Comparison of ENCODE assay signal across 8 cellular contexts in the genomic region with DNA sequence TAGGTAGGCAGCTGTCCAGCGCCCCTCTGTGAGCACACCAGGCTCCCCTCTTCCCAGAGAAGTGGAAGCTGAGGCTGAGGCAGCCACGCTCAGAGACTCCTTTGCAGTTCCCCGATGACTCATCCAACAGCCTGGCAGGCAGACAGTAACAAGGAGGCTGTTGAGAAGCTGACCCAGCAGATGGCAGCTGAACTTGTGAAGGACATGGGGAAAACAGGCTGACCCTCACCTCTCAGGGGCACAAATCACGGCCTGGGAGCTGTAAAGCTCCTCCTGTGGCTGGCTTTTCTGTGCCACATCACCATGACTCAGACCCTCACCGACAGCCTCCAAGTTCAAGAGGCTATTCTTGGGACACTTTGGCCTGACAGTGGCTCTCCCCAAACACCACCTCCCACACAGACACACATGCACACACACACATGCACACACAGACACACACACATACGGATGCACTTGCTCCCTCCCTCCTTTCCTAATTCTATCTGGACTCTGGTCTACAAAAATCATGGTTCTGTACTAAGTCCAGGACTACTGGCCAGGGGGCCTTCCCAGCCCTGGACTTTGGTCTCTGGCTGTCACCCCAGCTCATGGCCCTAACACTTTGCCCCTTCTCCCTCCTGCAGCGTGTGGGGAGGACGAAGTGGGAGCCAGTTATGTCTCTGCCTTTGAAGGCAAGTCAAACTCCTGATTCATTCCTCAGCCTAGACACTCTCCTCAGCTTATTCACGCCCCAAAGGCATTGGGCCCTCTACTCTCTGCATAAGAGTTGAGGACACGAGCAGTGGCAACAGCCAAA. TPM values are rescaled to one million over a fixed set of nuclear protein-coding genes. Genes with fewer than 3 reads are reported as not detected.
A peak's percentile ranks its signal among the peaks of the same experiment; 100 is the strongest.
DNase-seq lines count a peak whose midpoint lies in the region; ATAC-seq and TF ChIP-seq lines count a peak whose summit lies in the region.

No MANE protein-coding gene starts in this region.

- in situ Hi-C loops in IMR-90 (cut with MboI; ENCODE audit: low sequenced_read_pairs), result no loop called here

- no peaks in the 10 kb centered on the region for H3K27me3 ChIP-seq in CD4-positive, alpha-beta memory T cell (ENCODE audit: insufficient read depth, low read length)
- H3K27me3 ChIP-seq in IMR-90 (ENCODE audit: control insufficient read depth, insufficient read depth, low read length), result no peaks in the 10 kb centered on the region
- H3K27me3 ChIP-seq in gastroesophageal sphincter, result no peaks in the 10 kb centered on the region
- H3K27me3 ChIP-seq in neuronal stem cell (ENCODE audit: control insufficient read depth in 3 of 3, insufficient read depth in 3 of 3, low read depth in 1 of 3, low read length in 3 of 3), result no peaks in the 10 kb centered on the region

- no TSS peak for BruUV-seq in IMR-90 (replicated peaks; lab: Mats Ljungman, UMichigan)

- H3K9me3 Mint-ChIP-seq in CD4-positive, alpha-beta memory T cell, result no peaks in the 10 kb centered on the region
- no peaks in the 10 kb centered on the region for H3K9me3 Mint-ChIP-seq in activated CD8-positive, alpha-beta T cell treated with anti-CD3 and anti-CD28 coated beads, Interleukin-2, amount 10 ng/mL, durations not matched to agents 7 days and 5 days (ENCODE audit: insufficient read depth)

- H3K27ac ChIP-seq in CD4-positive, alpha-beta memory T cell (ENCODE audit: low read depth, low read length), result no peak overlapping the region
- H3K27ac ChIP-seq in IMR-90 (ENCODE audit: insufficient read depth, low read length) (peak overlapping the region; percentile 35), gastroesophageal sphincter (peak overlapping the region; percentile 72 to 96 (median 85)), neuronal stem cell (replicated peaks; ENCODE audit: low read length) (no peak overlapping the region)

- peaks cover 32 to 62% of the 10 kb centered on the region in 2 donors for H3K36me3 Mint-ChIP-seq in CD4-positive, alpha-beta memory T cell
- peaks cover 54% of the 10 kb centered on the region for H3K36me3 Mint-ChIP-seq in activated CD8-positive, alpha-beta T cell treated with anti-CD3 and anti-CD28 coated beads, Interleukin-2, amount 10 ng/mL, durations not matched to agents 7 days and 5 days (ENCODE audit: low read depth)

- H3K27me3 Mint-ChIP-seq in CD4-positive, alpha-beta memory T cell, result no peaks in the 10 kb centered on the region
- H3K27me3 Mint-ChIP-seq in activated CD8-positive, alpha-beta T cell treated with anti-CD3 and anti-CD28 coated beads, Interleukin-2, amount 10 ng/mL, durations not matched to agents 7 days and 5 days (ENCODE audit: low read depth), result no peaks in the 10 kb centered on the region

- H2AK5ac ChIP-seq in IMR-90 (ENCODE audit: low read depth, low read length) (peak overlapping the region; percentile 83), neuronal stem cell (ENCODE audit: low read depth, low read length) (no peak overlapping the region)

- ATAC-seq in IMR-90 (ENCODE audit: low read depth) (peak; percentile 83), gastroesophageal sphincter (peak; percentile 79), HG03354 (IDR thresholded peaks at IDR 0.05; ENCODE audit: poor library complexity, severe bottlenecking, unreplicated experiment) (no peak), HG03432 (IDR thresholded peaks at IDR 0.05; ENCODE audit: unreplicated experiment) (no peak), GM21367 (IDR thresholded peaks at IDR 0.05; ENCODE audit: unreplicated experiment) (no peak)
- no peak for ATAC-seq in activated CD8-positive, alpha-beta T cell treated with anti-CD3 and anti-CD28 coated beads, Interleukin-2, amount 10 ng/mL, durations not matched to agents 7 days and 5 days

- H2BK20ac ChIP-seq in IMR-90 (ENCODE audit: low read depth, low read length), result peak overlapping the region; percentile 21

- DNase-seq in CD4-positive, alpha-beta memory T cell, result no peak
- DNase-seq in IMR-90, result peak; percentile 91
- DNase-seq in activated CD8-positive, alpha-beta T cell treated with anti-CD3 and anti-CD28 coated beads, Interleukin-2, amount 10 ng/mL, durations not matched to agents 7 days and 5 days, result no peak
- DNase-seq in neuronal stem cell (ENCODE audit: low spot score), result no peak

- peaks cover 64% of the 10 kb centered on the region for H3K4me1 ChIP-seq in CD4-positive, alpha-beta memory T cell (ENCODE audit: insufficient read depth, low read length)
- H3K4me1 ChIP-seq in IMR-90 (ENCODE audit: control insufficient read depth, insufficient read depth, low read length), result peaks cover 38% of the 10 kb centered on the region
- peaks cover 39 to 100% (median 91%) of the 10 kb centered on the region in 3 donors for H3K4me1 ChIP-seq in gastroesophageal sphincter
- peaks cover 3 to 6% of the 10 kb centered on the region in 2 donors for H3K4me1 ChIP-seq in neuronal stem cell (ENCODE audit: control insufficient read depth in 2 of 2, insufficient read depth in 1 of 2, low read depth in 1 of 2, low read length in 2 of 2)

- H2AFZ ChIP-seq in IMR-90 (replicated peaks; ENCODE audit: low read length, poor library complexity) (peak overlapping the region; percentile 48), neuronal stem cell (ENCODE audit: low read length) (no peak overlapping the region)

- H3K4ac ChIP-seq in IMR-90 (ENCODE audit: low read depth, low read length) (peak overlapping the region; percentile 71), neuronal stem cell (ENCODE audit: low read length) (no peak overlapping the region)

- 50% methylated on average over 2 of the region's 10 CpGs; no CpG with 5 or more reads in 1 of the 2 experiments for WGBS in IMR-90 (ENCODE audit: extremely low coverage in 2 of 2, insufficient read length in 1 of 2), 2 experiments
- 8 to 27% methylated on average over 1 to 5 of the region's 10 CpGs for WGBS in gastroesophageal sphincter (ENCODE audit: low coverage in 1 of 2), 2 donors
- WGBS in neuronal stem cell (ENCODE audit: extremely low coverage in 2 of 2, insufficient read length in 2 of 2, insufficient replicate concordance in 1 of 2), 2 donors, result no CpG with 5 or more reads among the region's 10 CpGs

- H4K91ac ChIP-seq in IMR-90 (ENCODE audit: insufficient read depth, low read depth, low read length) (peak overlapping the region; percentile 45), neuronal stem cell (ENCODE audit: low read depth, low read length, poor library complexity) (no peak overlapping the region)

- no peak overlapping the region for H3K4me3 ChIP-seq in CD4-positive, alpha-beta memory T cell (ENCODE audit: low read length in 2 of 2)
- H3K4me3 ChIP-seq in IMR-90 (ENCODE audit: insufficient read depth, low read depth, low read length), result no peak overlapping the region
- H3K4me3 ChIP-seq in gastroesophageal sphincter, result no peak overlapping the region
- H3K4me3 ChIP-seq in neuronal stem cell (ENCODE audit: low read length in 2 of 2), result no peak overlapping the region

- dilution Hi-C loops in IMR-90 (cut with HindIII; ENCODE audit: low sequenced_read_pairs, unreplicated experiment), result no loop called here

- peaks cover 42 to 77% (median 51%) of the 10 kb centered on the region in 4 donors for H3K4me1 Mint-ChIP-seq in CD4-positive, alpha-beta memory T cell
- peaks cover 88% of the 10 kb centered on the region for H3K4me1 Mint-ChIP-seq in activated CD8-positive, alpha-beta T cell treated with anti-CD3 and anti-CD28 coated beads, Interleukin-2, amount 10 ng/mL, durations not matched to agents 7 days and 5 days (ENCODE audit: low read depth)

- H3K14ac ChIP-seq in IMR-90 (replicated peaks; ENCODE audit: low read depth, low read length) (peak overlapping the region; percentile 28), neuronal stem cell (ENCODE audit: low read length) (no peak overlapping the region)

- H3K79me1 ChIP-seq in IMR-90 (ENCODE audit: low read depth in 1 of 2, low read length in 2 of 2) (peaks cover 45 to 84% of the 10 kb centered on the region in 2 experiments), neuronal stem cell (ENCODE audit: low read depth, low read length) (peaks cover 1% of the 10 kb centered on the region)

- H3K36me3 ChIP-seq in CD4-positive, alpha-beta memory T cell (ENCODE audit: insufficient read depth, low read length), result peaks cover 26% of the 10 kb centered on the region
- peaks cover 23% of the 10 kb centered on the region for H3K36me3 ChIP-seq in IMR-90 (ENCODE audit: control insufficient read depth, insufficient read depth, low read length)
- H3K36me3 ChIP-seq in gastroesophageal sphincter, result peaks cover 0 to 18% of the 10 kb centered on the region in 2 donors
- H3K36me3 ChIP-seq in neuronal stem cell (replicated peaks in 1 of 2; ENCODE audit: control insufficient read depth in 2 of 2, insufficient read depth in 2 of 2, low read length in 2 of 2), result peaks cover 9 to 31% of the 10 kb centered on the region in 2 donors

- TF ChIP-seq EP300 in gastroesophageal sphincter (IDR thresholded peaks at IDR 0.05), result no peak

- TF ChIP-seq POLR2A in IMR-90 (IDR thresholded peaks at IDR 0.05; ENCODE audit: low read depth, low read length), result no peak
- TF ChIP-seq POLR2A in gastroesophageal sphincter (IDR thresholded peaks at IDR 0.05), result no peak

- peaks cover 56% of the 10 kb centered on the region for H3K9me1 ChIP-seq in IMR-90 (ENCODE audit: insufficient read depth, low read length)

- H3K9ac ChIP-seq in IMR-90 (ENCODE audit: low read depth, low read length) (peak overlapping the region; percentile 3; the same call in 1 of the 2 replicates), neuronal stem cell (ENCODE audit: low read depth, low read length, poor library complexity) (no peak overlapping the region)

- H2BK15ac ChIP-seq in IMR-90 (ENCODE audit: low read depth, low read length) (peak overlapping the region; percentile 13; the same call in 1 of the 3 replicates), neuronal stem cell (ENCODE audit: low read length) (no peak overlapping the region)

- H2AK9ac ChIP-seq in IMR-90 (replicated peaks; ENCODE audit: low read depth, low read length, poor library complexity), result peak overlapping the region; percentile 60

- intact Hi-C loops in CD4-positive, alpha-beta memory T cell (cut with micrococcal nuclease), result no loop called here
- intact Hi-C loops in IMR-90 (cut with micrococcal nuclease), result loop anchor here (5.0 kb wide), 1 partner anchor 94 kb away; no protein-coding TSS in a partner anchor

- no peak overlapping the region for H2BK12ac ChIP-seq in neuronal stem cell (ENCODE audit: low read length)

- peak; percentile 29 for TF ChIP-seq RAD21 in IMR-90 (IDR thresholded peaks at IDR 0.05; ENCODE audit: low read length)

- peak overlapping the region; percentile 62 to 90 (median 86) for H3K27ac Mint-ChIP-seq in CD4-positive, alpha-beta memory T cell
- peak overlapping the region; percentile 67 for H3K27ac Mint-ChIP-seq in activated CD8-positive, alpha-beta T cell treated with anti-CD3 and anti-CD28 coated beads, Interleukin-2, amount 10 ng/mL, durations not matched to agents 7 days and 5 days

- H2BK5ac ChIP-seq in IMR-90 (ENCODE audit: low read depth, low read length, poor library complexity, severe bottlenecking) (peak overlapping the region; percentile 75), neuronal stem cell (ENCODE audit: low read length) (peak overlapping the region; percentile 2)

- H4K5ac ChIP-seq in IMR-90 (ENCODE audit: low read depth, low read length), result peak overlapping the region; percentile 37

- no peaks in the 10 kb centered on the region for H3K9me3 ChIP-seq in CD4-positive, alpha-beta memory T cell (ENCODE audit: control insufficient read depth in 1 of 2, low read length in 2 of 2)
- no peaks in the 10 kb centered on the region for H3K9me3 ChIP-seq in IMR-90 (ENCODE audit: control insufficient read depth, insufficient read depth, low read length)
- H3K9me3 ChIP-seq in gastroesophageal sphincter, result no peaks in the 10 kb centered on the region
- no peaks in the 10 kb centered on the region for H3K9me3 ChIP-seq in neuronal stem cell (replicated peaks in 1 of 2; ENCODE audit: control insufficient read depth in 2 of 2, insufficient read depth in 1 of 2, low read depth in 1 of 2, low read length in 2 of 2)

- TF ChIP-seq CTCF in IMR-90 (conservative IDR thresholded peaks at IDR 0.05; ENCODE audit: low read depth, low read length) (peak; percentile 32; the same call in 1 of the 2 replicates), gastroesophageal sphincter (IDR thresholded peaks at IDR 0.05) (peak in 1 of 4 experiments; percentile 17)

- H3K4me2 ChIP-seq in IMR-90 (ENCODE audit: low read depth, low read length) (peak overlapping the region; percentile 34), neuronal stem cell (ENCODE audit: insufficient read depth, low read length, poor library complexity, severe bottlenecking) (no peak overlapping the region)

- H3K4me3 Mint-ChIP-seq in CD4-positive, alpha-beta memory T cell, result peak overlapping the region in 2 of 8 donors; percentile 8 to 43
- H3K4me3 Mint-ChIP-seq in activated CD8-positive, alpha-beta T cell treated with anti-CD3 and anti-CD28 coated beads, Interleukin-2, amount 10 ng/mL, durations not matched to agents 7 days and 5 days, result no peak overlapping the region

- POLR2A ChIA-PET in CD4-positive, alpha-beta memory T cell (lab: Charles Lee; ENCODE audit: partially characterized antibody), result interaction anchor here (0.8 to 2.3 kb wide), 3 partner anchors 19 to 27 kb away, joined by 3 to 8 read pairs (median 8); partner anchors contain the start of gene MAP3K14
- POLR2A ChIA-PET in IMR-90 (lab: Charles Lee; ENCODE audit: unreplicated experiment), result no interaction called here
- POLR2A ChIA-PET in activated CD8-positive, alpha-beta T cell treated with anti-CD3 and anti-CD28 coated beads, Interleukin-2, amount 10 ng/mL, durations not matched to agents 7 days and 5 days (lab: Charles Lee), result interaction anchor here (2.1 to 4.1 kb wide), 2 partner anchors 17 to 23 kb away, joined by 13 to 20 read pairs; partner anchors contain the start of gene MAP3K14

- H4K20me1 ChIP-seq in IMR-90 (ENCODE audit: insufficient read depth, low read length), result peaks cover 73% of the 10 kb centered on the region

- H3K18ac ChIP-seq in IMR-90 (ENCODE audit: low read depth, low read length) (peak overlapping the region; percentile 64), neuronal stem cell (ENCODE audit: low read length) (no peak overlapping the region)

- H2BK120ac ChIP-seq in IMR-90 (ENCODE audit: low read depth, low read length) (peak overlapping the region; percentile 21), neuronal stem cell (ENCODE audit: low read depth, low read length) (no peak overlapping the region)

- H3K56ac ChIP-seq in IMR-90 (ENCODE audit: extremely low read depth, insufficient read depth, low read length), result peak overlapping the region; percentile 5; the same call in 1 of the 2 replicates

- H3K23ac ChIP-seq in IMR-90 (ENCODE audit: low read depth, low read length), result peak overlapping the region; percentile 50
- no peak overlapping the region for H3K23ac ChIP-seq in neuronal stem cell (ENCODE audit: low read depth, low read length, poor library complexity)

- H4K8ac ChIP-seq in IMR-90 (ENCODE audit: low read depth in 2 of 2, low read length in 2 of 2) (peak overlapping the region in 1 of 2 experiments; percentile 46; a peak in 2 of 4 replicates), neuronal stem cell (ENCODE audit: low read depth, low read length) (no peak overlapping the region)

- CTCF ChIA-PET in CD4-positive, alpha-beta memory T cell (lab: Charles Lee; ENCODE audit: partially characterized antibody), result interaction anchor here (0.8 to 2.0 kb wide), 6 partner anchors 10 to 142 kb away, joined by 3 to 8 read pairs (median 4); no protein-coding TSS in a partner anchor
- CTCF ChIA-PET in IMR-90 (lab: Yijun Ruan, JAX), result interaction anchor here (0.9 to 1.6 kb wide), 5 partner anchors 11 to 92 kb away, joined by 3 to 7 read pairs (median 4); no protein-coding TSS in a partner anchor
- CTCF ChIA-PET in activated CD8-positive, alpha-beta T cell treated with anti-CD3 and anti-CD28 coated beads, Interleukin-2, amount 10 ng/mL, durations not matched to agents 7 days and 5 days (lab: Charles Lee), result interaction anchor here (1.4 to 5.4 kb wide), 5 partner anchors 16 to 92 kb away, joined by 4 to 41 read pairs (median 4); no protein-coding TSS in a partner anchor

RNA-seq across cellular contexts. Expression of gene MAP3K14, which starts 23.2 kb away (rescaled TPM):
- 10 to 100 TPM; 48.7 to 49.3 TPM for total RNA-seq in CD4-positive, alpha-beta memory T cell
- 10 to 100 TPM in 1 of 2 donors, 1 to 10 TPM in 1; 2.3 to 14.5 TPM for polyA plus RNA-seq in CD4-positive, alpha-beta memory T cell
- total RNA-seq in IMR-90 (2012; rRNA removed) (3.6 and 4.1 TPM in 2 replicates), gastroesophageal sphincter (10 to 100 TPM in 3 of 4 donors, 1 to 10 TPM in 1; 8.5 to 17.5 (median 13.5) TPM)
- polyA plus RNA-seq in IMR-90 (2012; rRNA removed), result 19.9 and 21.7 TPM in 2 replicates
- 11.1 and 15.2 TPM in 2 replicates for polyA plus RNA-seq in IMR-90 (2012; cell fraction: cytosol; rRNA removed)
- polyA plus RNA-seq in IMR-90 (2012; cell fraction: nucleus; rRNA removed; ENCODE audit: low replicate concordance), result 52.0 and 95.3 TPM in 2 replicates
- total RNA-seq in activated CD8-positive, alpha-beta T cell treated with anti-CD3 and anti-CD28 coated beads, Interleukin-2, amount 10 ng/mL, durations not matched to agents 7 days and 5 days, result 10 to 100 TPM; 17.5 to 23.8 TPM
- polyA plus RNA-seq in neuronal stem cell (2013, experiment 1 of 2), result 3.2 TPM
- 3.2 TPM for polyA plus RNA-seq in neuronal stem cell (2013, experiment 2 of 2)

RNA-seq across cellular contexts. Expression of gene SPATA32, which starts 31.7 kb away (rescaled TPM):
- total RNA-seq in CD4-positive, alpha-beta memory T cell, result under 1 TPM; 0.22 to 0.41 TPM
- polyA plus RNA-seq in CD4-positive, alpha-beta memory T cell, result under 1 TPM; 0.25 to 0.49 TPM
- total RNA-seq in IMR-90 (2012; rRNA removed) (under 0.01 and 0.18 TPM in 2 replicates), gastroesophageal sphincter (not detected)
- polyA plus RNA-seq in IMR-90 (2012; rRNA removed), result not detected in 2 replicates
- polyA plus RNA-seq in IMR-90 (2012; cell fraction: cytosol; rRNA removed), result not detected in 2 replicates
- 0.09 TPM in 1 of 2 replicates, not detected in the other for polyA plus RNA-seq in IMR-90 (2012; cell fraction: nucleus; rRNA removed; ENCODE audit: low replicate concordance)
- total RNA-seq in activated CD8-positive, alpha-beta T cell treated with anti-CD3 and anti-CD28 coated beads, Interleukin-2, amount 10 ng/mL, durations not matched to agents 7 days and 5 days, result under 1 TPM; 0.52 to 0.55 TPM
- polyA plus RNA-seq in neuronal stem cell (2013, experiment 1 of 2), result 0.04 TPM
- 0.01 TPM for polyA plus RNA-seq in neuronal stem cell (2013, experiment 2 of 2)

Comparison
In these comparisons a context has a peak if more than half of its experiments do, and no peak if none do; other contexts are left out.
1. H3K27ac ChIP-seq: peak in IMR-90 (single experiment) and gastroesophageal sphincter (4 of 4); none in CD4-positive, alpha-beta memory T cell (single experiment) and neuronal stem cell (single experiment).
2. ATAC-seq: peak in IMR-90 (single experiment) and gastroesophageal sphincter (single experiment); none in activated CD8-positive, alpha-beta T cell treated with anti-CD3 and anti-CD28 coated beads, Interleukin-2, amount 10 ng/mL, durations not matched to agents 7 days and 5 days (single experiment), HG03354 (single experiment), HG03432 (single experiment) and GM21367 (single experiment).